ENCODE assay signal across 1 cellular context in the genomic region with DNA sequence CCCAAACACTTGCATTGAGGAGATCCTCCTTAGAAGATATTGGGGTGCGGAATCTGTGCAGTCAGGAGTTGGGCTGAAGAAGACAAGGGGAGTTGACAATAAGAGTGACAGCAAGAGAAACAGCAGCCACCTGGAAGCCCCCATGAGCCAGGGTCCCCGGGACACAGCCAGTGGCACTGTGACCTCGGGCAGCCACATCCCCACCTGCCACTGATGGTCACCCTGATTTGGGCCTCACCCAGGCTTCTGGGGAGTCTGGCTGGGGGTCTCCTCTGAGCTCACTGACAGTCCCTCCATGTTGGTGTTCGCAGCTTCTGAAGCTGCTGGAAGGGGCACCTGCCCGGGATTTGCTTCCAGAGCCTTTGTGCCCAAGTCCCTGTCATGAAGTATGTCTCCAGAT.
TF ChIP-seq lines count a peak whose summit lies in the region.

No MANE protein-coding gene starts in this region.

TF ChIP-seq in H1, 55 proteins besides CTCF, POLR2A, EP300 and RAD21:
- TF ChIP-seq SAP30 (IDR thresholded peaks at IDR 0.05; ENCODE audit: insufficient read depth, insufficient replicate concordance, low read length) (no peak), POU5F1 (IDR thresholded peaks at IDR 0.05; ENCODE audit: low read depth, low read length) (no peak), SP2 (IDR thresholded peaks at IDR 0.05; ENCODE audit: low read length) (no peak), PHF8 (conservative IDR thresholded peaks at IDR 0.05; ENCODE audit: low read depth, low read length) (no peak)
